In the genomic region with DNA sequence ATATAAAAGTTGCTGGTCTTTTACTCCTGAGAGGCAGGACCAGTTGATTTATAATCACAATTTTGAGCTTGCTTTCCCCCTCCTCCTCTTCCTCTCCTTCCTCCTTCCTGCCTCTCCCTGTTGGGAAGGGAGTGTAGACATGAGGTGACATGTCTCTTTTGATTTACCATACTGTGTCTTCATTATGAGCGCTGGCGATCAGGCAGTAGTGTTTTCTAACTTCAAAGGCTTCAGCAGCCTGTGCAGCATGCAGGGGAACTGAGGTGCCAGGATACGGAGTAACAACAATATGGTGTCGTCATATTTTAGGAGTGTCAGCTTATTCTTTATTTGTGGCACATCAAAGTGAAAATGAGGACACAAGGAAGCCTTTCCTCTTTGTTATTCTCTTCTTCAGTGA, we compare ENCODE assay signal across 15 cellular contexts.
DNase-seq lines count a peak whose midpoint lies in the region; ATAC-seq and TF ChIP-seq lines count a peak whose summit lies in the region.
"Had no signal": no experiment of that assay in that cellular context is flagged by ENCODE, and none has a peak within 500 bp of the region (broad histone marks: within the 10 kb centered on the region; RNA-seq: fewer than 3 reads in every experiment).

No MANE protein-coding gene starts in this region.

- H3K9me3 Mint-ChIP-seq in GM23338: 0 out of 3 replicates have a peak, but pooled peaks cover 1% of the 10 kb centered on the region
- H3K9me3 Mint-ChIP-seq: H9 had no signal

- WGBS in neuronal stem cell (ENCODE audit: extremely low coverage in 2 of 2, insufficient read length in 2 of 2, insufficient replicate concordance in 1 of 2), 2 donors: no CpG with 5 or more reads among the region's 4 CpGs

- H3K27me3 ChIP-seq in GM23338 (ENCODE audit: insufficient read depth): no peaks in the 10 kb centered on the region
- no peaks in the 10 kb centered on the region for H3K27me3 ChIP-seq in fibroblast of lung (ENCODE audit: control insufficient read depth, insufficient read depth, low read length)
- no peaks in the 10 kb centered on the region for H3K27me3 ChIP-seq in neuronal stem cell (ENCODE audit: control insufficient read depth in 3 of 3, insufficient read depth in 3 of 3, low read depth in 1 of 3, low read length in 3 of 3)
- H3K27me3 ChIP-seq: BE2C had no signal

- H3F3A ChIP-seq in GM23338 (replicated peaks; ENCODE audit: low read depth): no peaks in the 10 kb centered on the region

- intact Hi-C loops in sciatic nerve (cut with DNase I): no loop called here

- H3K27ac Mint-ChIP-seq in GM23338: no peak overlapping the region
- H3K27ac Mint-ChIP-seq: CD4-positive, alpha-beta memory T cell; H9 had no signal

- H4K8ac ChIP-seq in neuronal stem cell (ENCODE audit: low read depth, low read length): no peak overlapping the region

- peak overlapping the region; percentile 80; the same call in 1 of the 2 replicates for H2AFZ ChIP-seq in GM23338
- peak overlapping the region; percentile 48 for H2AFZ ChIP-seq in fibroblast of lung (ENCODE audit: low read length)
- H2AFZ ChIP-seq in neuronal stem cell (ENCODE audit: low read length): peak overlapping the region; percentile 25

- no peak overlapping the region for H4K91ac ChIP-seq in neuronal stem cell (ENCODE audit: low read depth, low read length, poor library complexity)

- H2BK15ac ChIP-seq in neuronal stem cell (ENCODE audit: low read length): no peak overlapping the region

- H3K18ac ChIP-seq in neuronal stem cell (ENCODE audit: low read length): no peak overlapping the region

- H3K4me1 ChIP-seq in GM23338 (ENCODE audit: insufficient read depth) (no peaks in the 10 kb centered on the region), fibroblast of lung (ENCODE audit: control insufficient read depth, extremely low read depth, insufficient read depth, low read length) (no peaks in the 10 kb centered on the region), neuronal stem cell (ENCODE audit: control insufficient read depth in 2 of 2, insufficient read depth in 1 of 2, low read depth in 1 of 2, low read length in 2 of 2) (no peaks in the 10 kb centered on the region)
- H3K4me1 ChIP-seq: A549, BE2C had no signal

- H3K9ac ChIP-seq in fibroblast of lung (ENCODE audit: insufficient read depth, low read length) (no peak overlapping the region), neuronal stem cell (ENCODE audit: low read depth, low read length, poor library complexity) (no peak overlapping the region)

- H3K4me3 Mint-ChIP-seq in GM23338: no peak overlapping the region
- H3K4me3 Mint-ChIP-seq: CD4-positive, alpha-beta memory T cell; H9 had no signal

- no peak overlapping the region for H3K14ac ChIP-seq in neuronal stem cell (ENCODE audit: low read length)

- H2BK12ac ChIP-seq in neuronal stem cell (ENCODE audit: low read length): no peak overlapping the region

- no peak for ATAC-seq in GM23338
- no peak for ATAC-seq in sciatic nerve
- ATAC-seq: A549, K562 had no signal

- no peak for TF ChIP-seq CTCF in GM23338 (conservative IDR thresholded peaks at IDR 0.05; ENCODE audit: low read depth in 2 of 2)
- TF ChIP-seq CTCF in fibroblast of lung (conservative IDR thresholded peaks at IDR 0.05 in 1 of 2, IDR thresholded peaks at IDR 0.05 in 1 of 2; ENCODE audit: low read depth in 1 of 2, low read length in 2 of 2): no peak

- no peaks in the 10 kb centered on the region for H3K79me1 ChIP-seq in neuronal stem cell (ENCODE audit: low read depth, low read length)

- no peaks in the 10 kb centered on the region for H3K9me3 ChIP-seq in fibroblast of lung (ENCODE audit: control insufficient read depth, insufficient read depth, low read depth, low read length)
- H3K9me3 ChIP-seq in neuronal stem cell (replicated peaks in 1 of 2; ENCODE audit: control insufficient read depth in 2 of 2, insufficient read depth in 1 of 2, low read depth in 1 of 2, low read length in 2 of 2): no peaks in the 10 kb centered on the region
- H3K9me3 ChIP-seq: A549, BE2C had no signal

- no peak overlapping the region for H3K4ac ChIP-seq in neuronal stem cell (ENCODE audit: low read length)

- H2BK120ac ChIP-seq in neuronal stem cell (ENCODE audit: low read depth, low read length): no peak overlapping the region

- H3K36me3 Mint-ChIP-seq in GM23338 (ENCODE audit: low read depth): no peaks in the 10 kb centered on the region
- H3K36me3 Mint-ChIP-seq: CD4-positive, alpha-beta memory T cell had no signal

- H3K36me3 ChIP-seq in GM23338 (ENCODE audit: insufficient read depth) (no peaks in the 10 kb centered on the region), fibroblast of lung (ENCODE audit: control insufficient read depth, insufficient read depth, low read length) (no peaks in the 10 kb centered on the region), neuronal stem cell (replicated peaks in 1 of 2; ENCODE audit: control insufficient read depth in 2 of 2, insufficient read depth in 2 of 2, low read length in 2 of 2) (no peaks in the 10 kb centered on the region)
- H3K36me3 ChIP-seq: BE2C had no signal

- no peaks in the 10 kb centered on the region for H3K27me3 Mint-ChIP-seq in GM23338 (ENCODE audit: insufficient read depth, low read depth, poor library complexity)

- H4K20me1 ChIP-seq in GM23338 (replicated peaks; ENCODE audit: insufficient read depth) (no peaks in the 10 kb centered on the region), fibroblast of lung (ENCODE audit: control insufficient read depth, extremely low read depth, insufficient read depth, low read length) (no peaks in the 10 kb centered on the region)

- no peak overlapping the region for H3K23ac ChIP-seq in neuronal stem cell (ENCODE audit: low read depth, low read length, poor library complexity)

- H3K27ac ChIP-seq in GM23338 (ENCODE audit: low read depth) (no peak overlapping the region), fibroblast of lung (ENCODE audit: insufficient read depth, low read length) (no peak overlapping the region), neuronal stem cell (replicated peaks; ENCODE audit: low read length) (no peak overlapping the region)
- H3K27ac ChIP-seq: A549, C4-2B had no signal

- H3K4me2 ChIP-seq in GM23338: no peak overlapping the region
- no peak overlapping the region for H3K4me2 ChIP-seq in fibroblast of lung (ENCODE audit: extremely low read depth, insufficient read depth, low read length)
- no peak overlapping the region for H3K4me2 ChIP-seq in neuronal stem cell (ENCODE audit: insufficient read depth, low read length, poor library complexity, severe bottlenecking)
- H3K4me2 ChIP-seq: A549 had no signal

- H3K9me2 ChIP-seq in GM23338 (ENCODE audit: insufficient read depth): peaks cover 8% of the 10 kb centered on the region; the same call in 1 of the 2 replicates

- no peak overlapping the region for H2BK5ac ChIP-seq in neuronal stem cell (ENCODE audit: low read length)

- no peak overlapping the region for H3K4me3 ChIP-seq in GM23338
- no peak overlapping the region for H3K4me3 ChIP-seq in fibroblast of lung (replicated peaks in 1 of 4; ENCODE audit: control extremely low read depth in 1 of 4, insufficient read depth in 1 of 4, low read depth in 3 of 4, low read length in 4 of 4)
- no peak overlapping the region for H3K4me3 ChIP-seq in neuronal stem cell (ENCODE audit: low read length in 2 of 2)
- H3K4me3 ChIP-seq: A549, K562 had no signal

- H2AK5ac ChIP-seq in neuronal stem cell (ENCODE audit: low read depth, low read length): no peak overlapping the region

- H3K79me2 ChIP-seq in GM23338 (replicated peaks; ENCODE audit: insufficient read depth): no peaks in the 10 kb centered on the region
- no peaks in the 10 kb centered on the region for H3K79me2 ChIP-seq in fibroblast of lung (ENCODE audit: control insufficient read depth, insufficient read depth, low read length)

- no peaks in the 10 kb centered on the region; the same call in 2 of the 3 replicates for H3K4me1 Mint-ChIP-seq in GM23338
- H3K4me1 Mint-ChIP-seq: CD4-positive, alpha-beta memory T cell; H9 had no signal

- DNase-seq in GM23338 (ENCODE audit: low spot score): no peak
- DNase-seq in NCI-H69 (lab: John Stamatoyannopoulos, UW): peak; percentile 5
- DNase-seq in fibroblast of lung (ENCODE audit: low read depth in 2 of 2): no peak
- no peak for DNase-seq in neuronal stem cell (ENCODE audit: low spot score)
- DNase-seq in glomerular visceral epithelial cell (ENCODE audit: extremely low spot score): no peak
- DNase-seq in hypothalamus (lab: John Stamatoyannopoulos, UW): no peak
- no peak for DNase-seq in sciatic nerve (ENCODE audit: low spot score)
- DNase-seq: BE2C; CD4-positive, alpha-beta memory T cell; DND-41; GDM1; H9 had no signal

TF ChIP-seq in GM23338, 12 proteins besides CTCF, POLR2A, EP300 and RAD21 (continues in another document):
- no peak for TF ChIP-seq CREB1 (CRISPR knock-in tag; IDR thresholded peaks at IDR 0.05; ENCODE audit: low read depth)

Comparison
In these comparisons a context has a peak if more than half of its experiments do, and no peak if none do; other contexts are left out.
1. H2AFZ ChIP-seq: peak in every context shown above with its lines; median percentile 80 in GM23338; 48 in fibroblast of lung; 25 in neuronal stem cell.